13 cellular contexts compared by ENCODE assay signal in the genomic region with DNA sequence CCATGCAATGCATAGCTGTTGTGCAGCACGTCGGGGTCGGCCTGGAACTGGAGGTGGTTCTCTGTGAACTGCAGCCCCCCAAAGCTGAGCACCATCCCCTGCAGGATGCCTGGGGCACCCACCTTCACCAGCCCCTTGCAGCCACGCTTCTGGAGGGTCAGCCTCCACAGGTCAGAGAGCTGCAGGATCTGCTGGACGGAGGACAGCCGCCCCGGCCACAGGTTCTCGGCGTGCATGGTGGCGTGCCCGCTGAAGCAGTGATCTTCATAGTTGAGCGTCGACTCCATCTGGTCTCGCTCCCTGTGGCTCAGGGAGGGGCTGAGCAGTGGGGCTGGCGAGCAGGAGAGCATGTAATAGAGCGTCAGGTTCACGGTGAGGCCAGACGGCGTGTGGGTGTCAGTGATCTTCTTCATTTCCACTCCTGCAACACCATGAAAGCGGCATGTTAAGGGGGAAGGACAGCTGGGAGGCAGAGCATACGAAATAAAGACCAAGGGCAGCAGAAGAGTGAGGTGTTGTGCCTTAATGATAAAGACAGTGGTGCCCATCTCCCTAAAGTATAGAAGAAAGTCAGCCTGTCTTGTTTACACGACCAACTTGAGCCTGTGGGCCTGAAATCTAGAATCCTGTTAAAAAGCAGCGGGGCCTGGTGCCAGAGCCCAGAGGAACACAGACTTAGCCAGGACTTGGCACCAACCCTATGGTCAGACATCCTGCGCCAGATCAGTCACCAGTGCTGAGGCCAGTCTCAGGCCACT. TPM values are rescaled to one million over a fixed set of nuclear protein-coding genes. Genes with fewer than 3 reads are reported as not detected.
DNase-seq lines count a peak whose midpoint lies in the region; ATAC-seq and TF ChIP-seq lines count a peak whose summit lies in the region.
"Had no signal": no experiment of that assay in that cellular context is flagged by ENCODE, and none has a peak within 500 bp of the region (broad histone marks: within the 10 kb centered on the region; RNA-seq: fewer than 3 reads in every experiment).

No MANE protein-coding gene starts in this region.

- H3K4me3 ChIP-seq in PC-9, result no peak overlapping the region
- peak overlapping the region; percentile 85 for H3K4me3 ChIP-seq in endodermal cell (ENCODE audit: low read length)
- H3K4me3 ChIP-seq in skeletal muscle satellite cell (ENCODE audit: low read length), result peak overlapping the region; percentile 18
- H3K4me3 ChIP-seq: lung had no signal

- peaks cover 9% of the 10 kb centered on the region; the same call in 1 of the 2 replicates for H4K20me1 ChIP-seq in PC-9 (ENCODE audit: insufficient read depth)

- intact Hi-C loops in PC-9 (cut with micrococcal nuclease; ENCODE audit: unreplicated experiment), result no loop called here

- DNase-seq in activated T-cell treated with anti-CD3 and anti-CD28 coated beads, Interleukin-2, amount 50 U/mL, for 24 hours, result no peak
- no peak for DNase-seq in activated T-cell treated with anti-CD3 and anti-CD28 coated beads, Interleukin-2, amount 50 U/mL, for 1 hour
- DNase-seq in PC-9 (no peak), endodermal cell (no peak), putamen (ENCODE audit: low spot score) (no peak), NCI-H1694 treated with DMSO at 0.1 percent for 48 hours (lab: John Stamatoyannopoulos, UW) (no peak)
- DNase-seq: activated CD8-positive, alpha-beta memory T cell treated with anti-CD3 and anti-CD28 coated beads, Interleukin-2, amount 50 U/mL, for 4 hours; colonic mucosa; H9; SW 1271 had no signal

- H3K4me1 ChIP-seq in PC-9 (replicated peaks; ENCODE audit: insufficient read depth), result peaks cover 12% of the 10 kb centered on the region; the same call in 1 of the 2 replicates
- no peaks in the 10 kb centered on the region for H3K4me1 ChIP-seq in endodermal cell (ENCODE audit: control insufficient read depth, insufficient read depth, low read length)
- H3K4me1 ChIP-seq in skeletal muscle satellite cell (ENCODE audit: control insufficient read depth, insufficient read depth, low read length), result peaks cover 58% of the 10 kb centered on the region

- H3K36me3 ChIP-seq in PC-9 (ENCODE audit: low read depth) (no peaks in the 10 kb centered on the region), endodermal cell (ENCODE audit: control insufficient read depth, insufficient read depth, low read length) (peaks cover 24% of the 10 kb centered on the region), skeletal muscle satellite cell (ENCODE audit: insufficient read depth, low read length) (peaks cover 29% of the 10 kb centered on the region)
- H3K36me3 ChIP-seq: colonic mucosa had no signal

- no peak overlapping the region for H3K27ac ChIP-seq in PC-9
- H3K27ac ChIP-seq in endodermal cell (ENCODE audit: low read depth, low read length), result no peak overlapping the region
- H3K27ac ChIP-seq: colonic mucosa had no signal

- BruUV-seq in PC-9 (replicated peaks; lab: Mats Ljungman, UMichigan), result no TSS peak

- H3K9me2 ChIP-seq in PC-9 (ENCODE audit: insufficient read depth), result no peaks in the 10 kb centered on the region

- H2AFZ ChIP-seq in PC-9, result no peak overlapping the region

- peaks cover 64% of the 10 kb centered on the region for H3K36me3 Mint-ChIP-seq in activated T-cell treated with anti-CD3 and anti-CD28 coated beads, Interleukin-2, amount 50 U/mL, for 24 hours (ENCODE audit: low read depth)
- H3K36me3 Mint-ChIP-seq in endodermal cell (ENCODE audit: low read depth), result peaks cover 36% of the 10 kb centered on the region

- POLR2A ChIA-PET in PC-9 (lab: Charles Lee; ENCODE audit: unreplicated experiment), result no interaction called here

- CTCF ChIA-PET in PC-9 (lab: Charles Lee), result no interaction called here

- no peaks in the 10 kb centered on the region for H3K9me3 Mint-ChIP-seq in activated T-cell treated with anti-CD3 and anti-CD28 coated beads, Interleukin-2, amount 50 U/mL, for 24 hours
- no peaks in the 10 kb centered on the region for H3K9me3 Mint-ChIP-seq in endodermal cell
- H3K9me3 Mint-ChIP-seq: H9 had no signal

- H3K27me3 ChIP-seq in PC-9 (ENCODE audit: insufficient read depth, low read depth) (no peaks in the 10 kb centered on the region), endodermal cell (ENCODE audit: control insufficient read depth, insufficient read depth, low read length, poor library complexity, severe bottlenecking) (no peaks in the 10 kb centered on the region), skeletal muscle satellite cell (ENCODE audit: control insufficient read depth, insufficient read depth, low read length) (no peaks in the 10 kb centered on the region)
- H3K27me3 ChIP-seq: colonic mucosa had no signal

- H3K27me3 Mint-ChIP-seq in activated T-cell treated with anti-CD3 and anti-CD28 coated beads, Interleukin-2, amount 50 U/mL, for 24 hours, result no peaks in the 10 kb centered on the region
- H3K27me3 Mint-ChIP-seq in endodermal cell (ENCODE audit: insufficient read depth), result no peaks in the 10 kb centered on the region

- H3K4me2 ChIP-seq in PC-9, result peak overlapping the region; percentile 91; the same call in 1 of the 2 replicates
- H3K4me2 ChIP-seq in skeletal muscle satellite cell (ENCODE audit: low read length), result peak overlapping the region; percentile 99

- H3K27ac Mint-ChIP-seq in activated T-cell treated with anti-CD3 and anti-CD28 coated beads, Interleukin-2, amount 50 U/mL, for 24 hours, result peak overlapping the region; percentile 47
- H3K27ac Mint-ChIP-seq in endodermal cell, result peak overlapping the region; percentile 41
- H3K27ac Mint-ChIP-seq: H9 had no signal

- WGBS in endodermal cell (ENCODE audit: insufficient coverage in 1 of 2, insufficient read length in 1 of 2), 2 experiments, result 95 to 96% methylated on average over 11 to 24 of the region's 24 CpGs

- peak overlapping the region; percentile 85 for H3K4me3 Mint-ChIP-seq in activated T-cell treated with anti-CD3 and anti-CD28 coated beads, Interleukin-2, amount 50 U/mL, for 24 hours
- H3K4me3 Mint-ChIP-seq in endodermal cell, result peak overlapping the region; percentile 56

- H3K79me2 ChIP-seq in PC-9 (ENCODE audit: low read depth), result peaks cover 20% of the 10 kb centered on the region

- TF ChIP-seq CTCF in PC-9 (conservative IDR thresholded peaks at IDR 0.05) (no peak), endodermal cell (conservative IDR thresholded peaks at IDR 0.05) (no peak)

- H3K4me1 Mint-ChIP-seq in activated T-cell treated with anti-CD3 and anti-CD28 coated beads, Interleukin-2, amount 50 U/mL, for 24 hours (ENCODE audit: low read depth), result peaks cover 43% of the 10 kb centered on the region
- peaks cover 15% of the 10 kb centered on the region for H3K4me1 Mint-ChIP-seq in endodermal cell

- no peak for ATAC-seq in GM18520 (IDR thresholded peaks at IDR 0.05; ENCODE audit: unreplicated experiment)

- no peaks in the 10 kb centered on the region for H3K9me3 ChIP-seq in PC-9 (ENCODE audit: insufficient read depth, low read depth)
- no peaks in the 10 kb centered on the region for H3K9me3 ChIP-seq in endodermal cell (ENCODE audit: control insufficient read depth, low read length)
- H3K9me3 ChIP-seq in skeletal muscle satellite cell (replicated peaks; ENCODE audit: low read length), result no peaks in the 10 kb centered on the region
- H3K9me3 ChIP-seq: colonic mucosa had no signal

- H3K9ac ChIP-seq in endodermal cell (ENCODE audit: extremely low read depth, low read length, poor library complexity, severe bottlenecking), result no peak overlapping the region
- H3K9ac ChIP-seq in skeletal muscle satellite cell (ENCODE audit: low read depth, low read length), result no peak overlapping the region

- 0 out of 2 replicates have a peak, but pooled peaks cover under 1% of the 10 kb centered on the region for H3F3A ChIP-seq in PC-9 (ENCODE audit: insufficient read depth, low read depth)

RNA-seq across cellular contexts. Expression of a gene that starts 3.0 kb away (rescaled TPM):
- total RNA-seq in PC-9 (2021) (38.7 and 44.2 TPM in 2 replicates), endodermal cell (10 to 100 TPM; 36.2 to 36.7 TPM)
- 34.1 TPM for polyA plus RNA-seq in endodermal cell (2013, experiment 1 of 2)
- 32.3 TPM for polyA plus RNA-seq in endodermal cell (2013, experiment 2 of 2)
- 68.4 and 73.2 TPM in 2 replicates for total RNA-seq in skeletal muscle satellite cell (2012; rRNA removed)

RNA-seq across cellular contexts. Expression of a gene that starts 11.3 kb away (rescaled TPM):
- total RNA-seq in PC-9 (2021), result 64.1 and 65.0 TPM in 2 replicates
- total RNA-seq in endodermal cell, result 10 to 100 TPM; 71.5 to 81.8 TPM
- polyA plus RNA-seq in endodermal cell (2013, experiment 1 of 2), result 66.4 TPM
- 62.0 TPM for polyA plus RNA-seq in endodermal cell (2013, experiment 2 of 2)
- total RNA-seq in skeletal muscle satellite cell (2012; rRNA removed), result 267 and 303 TPM in 2 replicates

RNA-seq across cellular contexts. Expression of a gene that starts 57.0 kb away (rescaled TPM):
- total RNA-seq in PC-9 (2021) (54.2 and 72.6 TPM in 2 replicates), endodermal cell (10 to 100 TPM; 41.7 to 56.3 TPM)
- 47.0 TPM for polyA plus RNA-seq in endodermal cell (2013, experiment 1 of 2)
- polyA plus RNA-seq in endodermal cell (2013, experiment 2 of 2), result 43.4 TPM
- 57.0 and 68.2 TPM in 2 replicates for total RNA-seq in skeletal muscle satellite cell (2012; rRNA removed)
